In the genomic region with DNA sequence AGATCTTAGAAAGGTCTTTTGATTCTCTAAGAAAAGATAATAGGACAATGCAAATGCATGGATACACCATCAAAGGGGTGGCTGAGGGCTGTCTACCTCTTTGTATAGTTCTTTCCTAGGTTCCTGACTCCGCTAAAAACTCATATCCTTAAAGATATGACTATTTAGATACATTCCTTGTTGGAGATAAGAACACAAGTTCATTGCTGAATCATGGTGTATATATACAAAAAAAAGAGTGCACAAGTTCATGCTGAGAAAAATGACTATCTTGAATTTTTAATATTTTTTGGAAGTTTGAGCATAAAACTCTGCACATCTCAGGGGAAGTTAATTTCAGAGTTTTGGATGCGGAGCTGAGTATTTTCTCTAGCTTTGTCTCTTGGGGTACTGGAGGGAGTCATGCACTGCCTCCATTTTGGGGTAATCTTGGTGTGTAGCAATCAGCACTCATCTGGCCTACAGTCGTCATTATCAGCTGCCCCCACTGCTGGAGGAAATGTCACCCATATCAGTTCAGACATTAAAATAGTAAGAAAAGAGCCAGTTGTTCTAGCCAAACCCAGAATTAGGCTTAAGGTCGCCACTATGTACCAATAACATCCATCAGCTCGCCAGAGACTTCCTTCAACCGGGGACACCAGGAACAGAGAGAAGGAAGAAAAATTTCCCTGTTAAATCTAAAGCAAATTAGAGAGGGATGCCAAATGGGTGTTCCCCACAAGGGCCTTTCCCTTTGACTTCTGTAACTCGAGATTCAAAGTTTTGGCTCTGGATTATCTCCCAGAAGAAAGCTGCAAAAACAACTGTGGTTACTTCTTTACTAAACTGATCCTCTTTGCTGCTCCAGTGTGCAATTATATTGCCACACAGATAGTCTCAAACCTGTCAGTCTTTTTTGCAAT, we compare ENCODE assay signal across 7 cellular contexts. TPM values are rescaled to one million over a fixed set of nuclear protein-coding genes. Genes with fewer than 3 reads are reported as not detected.
DNase-seq lines count a peak whose midpoint lies in the region; ATAC-seq, FAIRE-seq and TF ChIP-seq lines count a peak whose summit lies in the region.

No MANE protein-coding gene starts in this region.

- TF ChIP-seq POLR2A in GM12891 (IDR thresholded peaks at IDR 0.05; ENCODE audit: low read depth, low read length) (peak; percentile 70; the same call in 1 of the 2 replicates), prostate gland (IDR thresholded peaks at IDR 0.05) (no peak)

- H3K4me1 ChIP-seq in OCI-LY3 (ENCODE audit: low read length) (peaks cover 58% of the 10 kb centered on the region), colonic mucosa (peaks cover 11% of the 10 kb centered on the region), prostate gland (replicated peaks) (no peaks in the 10 kb centered on the region)

- TF ChIP-seq CTCF in OCI-LY3 (IDR thresholded peaks at IDR 0.05; ENCODE audit: low read depth, low read length) (no peak), colonic mucosa (IDR thresholded peaks at IDR 0.05) (no peak), prostate gland (IDR thresholded peaks at IDR 0.05) (no peak)

- ATAC-seq in GM19035 (IDR thresholded peaks at IDR 0.05; ENCODE audit: unreplicated experiment) (no peak), HG03469 (IDR thresholded peaks at IDR 0.05; ENCODE audit: unreplicated experiment) (no peak)

- intact Hi-C loops in colonic mucosa (cut with DNase I) (no loop called here), prostate gland (cut with DNase I) (no loop called here)

- H3K4me3 ChIP-seq in OCI-LY3 (ENCODE audit: low read length), result peak overlapping the region; percentile 94
- no peak overlapping the region for H3K4me3 ChIP-seq in colonic mucosa
- H3K4me3 ChIP-seq in prostate gland, result no peak overlapping the region

- peak overlapping the region; percentile 78 for H3K9ac ChIP-seq in OCI-LY3 (ENCODE audit: low read length)
- no peak overlapping the region for H3K9ac ChIP-seq in colonic mucosa (ENCODE audit: low read depth in 2 of 2, low read length in 2 of 2)

- H3K27me3 ChIP-seq in OCI-LY3 (ENCODE audit: low read depth, low read length) (no peaks in the 10 kb centered on the region), colonic mucosa (no peaks in the 10 kb centered on the region), prostate gland (replicated peaks; ENCODE audit: insufficient read depth) (no peaks in the 10 kb centered on the region)

- H3K9me3 ChIP-seq in OCI-LY3 (ENCODE audit: insufficient read depth, low read length) (no peaks in the 10 kb centered on the region), colonic mucosa (no peaks in the 10 kb centered on the region), prostate gland (no peaks in the 10 kb centered on the region)

- H2AFZ ChIP-seq in OCI-LY3 (ENCODE audit: low read depth, low read length), result no peak overlapping the region

- FAIRE-seq in GM12891 (lab: Jason Lieb, UNC), result peak; percentile 23

- peaks cover 79% of the 10 kb centered on the region for H3K79me2 ChIP-seq in OCI-LY3 (ENCODE audit: low read length)

- H4K20me1 ChIP-seq in OCI-LY3 (ENCODE audit: insufficient read depth, low read length), result peaks cover 55% of the 10 kb centered on the region

- no peak for DNase-seq in GM12891 (ENCODE audit: insufficient read length, low spot score)
- peak; percentile 57 for DNase-seq in colonic mucosa
- DNase-seq in prostate gland (ENCODE audit: low spot score), result peak; percentile 13
- DNase-seq in epidermal melanocyte (ENCODE audit: insufficient read length, low spot score), result no peak

- peaks cover 39% of the 10 kb centered on the region for H3K36me3 ChIP-seq in OCI-LY3 (replicated peaks; ENCODE audit: low read depth, low read length)
- no peaks in the 10 kb centered on the region for H3K36me3 ChIP-seq in colonic mucosa
- H3K36me3 ChIP-seq in prostate gland, result no peaks in the 10 kb centered on the region

- H3K27ac ChIP-seq in OCI-LY3 (ENCODE audit: low read length) (peak overlapping the region; percentile 89), colonic mucosa (peak overlapping the region; percentile 54), prostate gland (no peak overlapping the region)

- 16% methylated on average over 7 of the region's 7 CpGs for WGBS in prostate gland

- H3K4me2 ChIP-seq in OCI-LY3 (ENCODE audit: low read length), result peak overlapping the region; percentile 82

TF ChIP-seq in GM12891, 5 proteins besides CTCF, POLR2A, EP300 and RAD21:
- TF ChIP-seq POLR2AphosphoS5 (IDR thresholded peaks at IDR 0.05; ENCODE audit: low read depth, low read length) (peak; percentile 64; the same call in 1 of the 2 replicates), SPI1 (IDR thresholded peaks at IDR 0.05; ENCODE audit: low read depth, low read length) (no peak)

RNA-seq across cellular contexts. Expression of a gene that starts 49.0 kb away (rescaled TPM):
- 176 TPM for polyA plus RNA-seq in GM12891 (2012; ENCODE audit: low read depth, missing spikeins)
- 100 to 1,000 TPM in 1 of 2 donors, 10 to 100 TPM in 1; 37.0 to 104 TPM for total RNA-seq in colonic mucosa
- total RNA-seq in prostate gland, result 10 to 100 TPM in 1 of 2 donors, 1 to 10 TPM in 1; 4.3 to 44.9 TPM

RNA-seq across cellular contexts. Expression of a gene that starts 51.8 kb away (rescaled TPM):
- polyA plus RNA-seq in GM12891 (2012; ENCODE audit: low read depth, missing spikeins), result 57.3 TPM
- total RNA-seq in colonic mucosa (10 to 100 TPM; 31.5 to 48.8 TPM), prostate gland (10 to 100 TPM; 67.4 to 88.0 TPM)

Comparison
In these comparisons a context has a peak if more than half of its experiments do, and no peak if none do; other contexts are left out.
1. DNase-seq: peak in colonic mucosa (single experiment) and prostate gland (single experiment); none in GM12891 (single experiment) and epidermal melanocyte (single experiment).
2. H3K27ac ChIP-seq: peak in OCI-LY3 (single experiment) and colonic mucosa (single experiment); none in prostate gland (0 of 2).